ENCODE assay signal across 6 cellular contexts in the genomic region with DNA sequence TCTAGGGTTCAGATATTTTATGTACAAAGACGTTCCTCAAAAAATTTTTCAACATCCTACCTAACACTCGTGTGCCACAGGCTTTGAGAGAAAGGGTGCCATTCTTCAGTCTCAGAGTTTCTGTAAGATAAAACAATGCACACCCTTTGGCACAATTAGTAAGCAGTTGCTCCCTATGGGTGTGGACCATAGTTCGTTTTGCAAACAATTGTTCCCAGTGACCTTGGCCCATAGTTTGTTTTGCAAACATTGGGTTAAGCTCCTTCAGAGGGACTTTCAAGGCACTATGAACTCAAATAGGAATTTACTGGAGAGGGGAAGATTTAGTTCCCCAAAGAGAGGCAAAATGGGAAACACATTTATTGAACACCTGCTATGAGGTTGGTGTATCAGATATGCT.
"Had no signal": no experiment of that assay in that cellular context is flagged by ENCODE, and none has a peak within 500 bp of the region (broad histone marks: within the 10 kb centered on the region; RNA-seq: fewer than 3 reads in every experiment).

No MANE protein-coding gene starts in this region.

- H3K27ac Mint-ChIP-seq: IgD-negative memory B cell had no signal

- H3K27me3 Mint-ChIP-seq: IgD-negative memory B cell had no signal

- H3K27ac ChIP-seq: HL-60 had no signal

- FAIRE-seq: HTR-8/SVneo, K562 had no signal

- ATAC-seq: K562 had no signal

- H3K4me3 Mint-ChIP-seq: IgD-negative memory B cell had no signal

- H3K4me1 Mint-ChIP-seq: IgD-negative memory B cell had no signal

- H3K4me3 ChIP-seq: K562 had no signal

- DNase-seq: IMR-90, KBM-7 had no signal

- H3K36me3 Mint-ChIP-seq: IgD-negative memory B cell had no signal
